ENCODE assay signal across 1 cellular context in genomic region chr3:45695166-45695565, GRCh38.
TF ChIP-seq lines count a peak whose summit lies in the region.

No MANE protein-coding gene starts in this region.

TF ChIP-seq in HEK293, 187 proteins besides CTCF, POLR2A, EP300 and RAD21:
- TF ChIP-seq ZNF121 (tag by site-specific recombination; IDR thresholded peaks at IDR 0.05) = 0 out of 2 replicates have a peak, but pooled peaks have one; percentile 23
